Comparison of ENCODE assay signal across 1 cellular context in genomic region chr3:58063022-58063421, GRCh38.
TF ChIP-seq lines count a peak whose summit lies in the region.

No MANE protein-coding gene starts in this region.

TF ChIP-seq in IMR-90, 13 proteins besides CTCF, POLR2A, EP300 and RAD21 (continued from another document):
- TF ChIP-seq ELK1 (IDR thresholded peaks at IDR 0.05; ENCODE audit: borderline replicate concordance, low read depth, low read length): no peak
- TF ChIP-seq MXI1 (IDR thresholded peaks at IDR 0.05; ENCODE audit: borderline replicate concordance, low read depth, low read length): no peak
- TF ChIP-seq MAFK (IDR thresholded peaks at IDR 0.05; ENCODE audit: low read depth, low read length): no peak
- TF ChIP-seq MAZ (IDR thresholded peaks at IDR 0.05; ENCODE audit: borderline replicate concordance, low read depth, low read length): no peak
- no peak for TF ChIP-seq NFE2L2 (IDR thresholded peaks at IDR 0.05; ENCODE audit: low read depth, low read length)
- no peak for TF ChIP-seq FOS (IDR thresholded peaks at IDR 0.05; ENCODE audit: low read depth, low read length)
TF ChIP-seq in IMR-90: peak in this region for 0.
